ENCODE assay signal across 12 cellular contexts in the genomic region with DNA sequence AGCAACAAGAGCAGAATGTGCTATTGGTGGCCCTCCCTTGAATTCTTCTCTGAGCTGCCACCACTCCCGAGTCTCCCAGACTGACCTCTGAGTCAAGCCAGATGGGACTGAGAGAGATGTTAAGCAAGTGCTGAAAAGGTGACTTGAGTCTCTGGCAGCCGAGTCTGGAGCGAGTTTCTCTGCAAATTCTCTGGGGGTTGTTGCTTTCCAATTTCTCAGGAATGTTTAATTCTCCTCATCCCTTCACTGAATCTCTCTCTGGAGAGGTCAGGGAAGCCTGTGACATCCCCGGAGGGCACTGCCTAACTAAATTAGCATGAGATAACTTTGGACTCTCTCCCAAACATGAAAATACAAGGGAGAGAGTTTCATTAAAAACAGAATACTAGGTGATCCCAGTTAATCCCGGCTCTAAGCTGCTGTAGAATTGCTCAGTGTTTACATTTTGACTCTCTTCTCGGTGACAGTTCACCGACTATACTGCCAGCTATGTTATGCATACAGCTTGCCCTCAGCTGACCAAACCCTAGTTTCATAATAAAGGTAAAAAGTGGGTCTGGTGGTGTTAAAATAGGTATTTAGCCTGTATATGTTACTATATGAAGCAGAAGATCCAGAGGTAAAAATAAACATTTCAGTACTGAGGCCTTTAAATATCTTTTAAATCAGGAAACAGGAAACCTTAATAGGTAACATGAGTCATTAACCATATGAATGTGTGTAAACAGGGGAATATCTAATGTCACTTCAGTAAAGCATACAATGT.
DNase-seq lines count a peak whose midpoint lies in the region; FAIRE-seq and TF ChIP-seq lines count a peak whose summit lies in the region.
"Had no signal": no experiment of that assay in that cellular context is flagged by ENCODE, and none has a peak within 500 bp of the region (broad histone marks: within the 10 kb centered on the region; RNA-seq: fewer than 3 reads in every experiment).

No MANE protein-coding gene starts in this region.

- no peak overlapping the region for H3K4me3 ChIP-seq in fibroblast of lung (replicated peaks in 1 of 4; ENCODE audit: control extremely low read depth in 1 of 4, insufficient read depth in 1 of 4, low read depth in 3 of 4, low read length in 4 of 4)

- no peaks in the 10 kb centered on the region for H3K36me3 ChIP-seq in fibroblast of lung (ENCODE audit: control insufficient read depth, insufficient read depth, low read length)

- H3K4me1 Mint-ChIP-seq in nephron = peaks cover 42% of the 10 kb centered on the region

- peaks cover 5% of the 10 kb centered on the region for H3K4me1 ChIP-seq in fibroblast of lung (ENCODE audit: control insufficient read depth, extremely low read depth, insufficient read depth, low read length)

- no peak overlapping the region for H2AFZ ChIP-seq in fibroblast of lung (ENCODE audit: low read length)

- no peaks in the 10 kb centered on the region for H3K79me2 ChIP-seq in fibroblast of lung (ENCODE audit: control insufficient read depth, insufficient read depth, low read length)

- no peaks in the 10 kb centered on the region for H4K20me1 ChIP-seq in fibroblast of lung (ENCODE audit: control insufficient read depth, extremely low read depth, insufficient read depth, low read length)

- H3K36me3 Mint-ChIP-seq in nephron (ENCODE audit: low read depth) = no peaks in the 10 kb centered on the region

- peaks cover 19% of the 10 kb centered on the region for H3K27me3 Mint-ChIP-seq in nephron (ENCODE audit: low read depth)

- H3K27ac Mint-ChIP-seq in nephron = peak overlapping the region; percentile 27 to 78 (median 48)
- H3K27ac Mint-ChIP-seq: CD8-positive, alpha-beta T cell had no signal

- no peak overlapping the region for H3K9ac ChIP-seq in fibroblast of lung (ENCODE audit: insufficient read depth, low read length)
- H3K9ac ChIP-seq: KMS-11 had no signal

- H3K4me2 ChIP-seq in fibroblast of lung (ENCODE audit: extremely low read depth, insufficient read depth, low read length) = no peak overlapping the region
- H3K4me2 ChIP-seq: KMS-11 had no signal

- DNase-seq in ELF-1 (ENCODE audit: low read depth, low spot score) (peak; percentile 79), NCI-H82 treated with DMSO at 0.1 percent for 48 hours (lab: John Stamatoyannopoulos, UW; ENCODE audit: unreplicated experiment) (peak; percentile 33), fibroblast of lung (ENCODE audit: low read depth in 2 of 2) (peak; percentile 16 to 41), NCI-H2107 treated with DMSO at 0.1 percent for 48 hours (lab: John Stamatoyannopoulos, UW; ENCODE audit: unreplicated experiment) (no peak), iPS-NIHi7 (ENCODE audit: extremely low spot score) (no peak), D721Med (ENCODE audit: insufficient read length, low spot score) (no peak), NCI-H1417 treated with DMSO at 0.1 percent for 48 hours (lab: John Stamatoyannopoulos, UW) (no peak)
- DNase-seq: activated T-cell treated with anti-CD3 and anti-CD28 coated beads, Interleukin-2, amount 50 U/mL, for 48 hours; CD8-positive, alpha-beta T cell had no signal

- H3K27me3 ChIP-seq in fibroblast of lung (ENCODE audit: control insufficient read depth, insufficient read depth, low read length) = no peaks in the 10 kb centered on the region

- H3K9me3 ChIP-seq in fibroblast of lung (ENCODE audit: control insufficient read depth, insufficient read depth, low read depth, low read length) = no peaks in the 10 kb centered on the region

- no peak for FAIRE-seq in D721Med (lab: Jason Lieb, UNC)
- FAIRE-seq: GM18507 had no signal

- H3K9me3 Mint-ChIP-seq in nephron = no peaks in the 10 kb centered on the region
- H3K9me3 Mint-ChIP-seq: CD8-positive, alpha-beta T cell had no signal

- no peak overlapping the region for H3K4me3 Mint-ChIP-seq in nephron
- H3K4me3 Mint-ChIP-seq: CD8-positive, alpha-beta T cell had no signal

- no peak overlapping the region for H3K27ac ChIP-seq in fibroblast of lung (ENCODE audit: insufficient read depth, low read length)
- H3K27ac ChIP-seq: KMS-11 had no signal

- no peak for TF ChIP-seq CTCF in fibroblast of lung (conservative IDR thresholded peaks at IDR 0.05 in 1 of 2, IDR thresholded peaks at IDR 0.05 in 1 of 2; ENCODE audit: low read depth in 1 of 2, low read length in 2 of 2)
- TF ChIP-seq CTCF in nephron (IDR thresholded peaks at IDR 0.05; ENCODE audit: unreplicated experiment in 3 of 3) = no peak
- no peak for TF ChIP-seq CTCF in D721Med (IDR thresholded peaks at IDR 0.05; ENCODE audit: insufficient read depth, missing control alignments)

Comparison
In these comparisons a context has a peak if more than half of its experiments do, and no peak if none do; other contexts are left out.
1. DNase-seq: peak in ELF-1 (single experiment), NCI-H82 treated with DMSO at 0.1 percent for 48 hours (single experiment) and fibroblast of lung (2 of 2); none in NCI-H2107 treated with DMSO at 0.1 percent for 48 hours (single experiment), iPS-NIHi7 (single experiment), D721Med (single experiment) and NCI-H1417 treated with DMSO at 0.1 percent for 48 hours (single experiment).